8 cellular contexts compared by ENCODE assay signal in genomic region chr17:82668631-82669099, GRCh38. TPM values are rescaled to one million over a fixed set of nuclear protein-coding genes. Genes with fewer than 3 reads are reported as not detected.
DNase-seq lines count a peak whose midpoint lies in the region; ATAC-seq lines count a peak whose summit lies in the region.

No MANE protein-coding gene starts in this region.

- DNase-seq in ELF-1 (ENCODE audit: low read depth, low spot score): peak; percentile 88
- peak; percentile 68 for DNase-seq in MV-4-11 (lab: John Stamatoyannopoulos, UW)
- peak; percentile 73 for DNase-seq in activated CD8-positive, alpha-beta memory T cell treated with anti-CD3 and anti-CD28 coated beads, Interleukin-2, amount 50 U/mL, for 48 hours
- peak; percentile 39 for DNase-seq in fibroblast of the conjunctiva (ENCODE audit: low read depth)
- peak; percentile 31 for DNase-seq in neuronal stem cell (ENCODE audit: low spot score)
- peak; percentile 78 to 81 for DNase-seq in aorta
- DNase-seq in SKM-1 treated with dmso at 0.1 percent for 144 hours (lab: John Stamatoyannopoulos, UW; ENCODE audit: unreplicated experiment): no peak

- peak overlapping the region; percentile 91 for H3K18ac ChIP-seq in neuronal stem cell (ENCODE audit: low read length)

- H2AK5ac ChIP-seq in neuronal stem cell (ENCODE audit: low read depth, low read length): peak overlapping the region; percentile 74

- peak overlapping the region; percentile 35 for H2AFZ ChIP-seq in neuronal stem cell (ENCODE audit: low read length)

- no peak overlapping the region for H3K4me2 ChIP-seq in neuronal stem cell (ENCODE audit: insufficient read depth, low read length, poor library complexity, severe bottlenecking)

- intact Hi-C loops in aorta (cut with DNase I): loop anchor here in 1 of 2 donors (2.0 kb wide), 1 partner anchor 106 kb away; no protein-coding TSS in a partner anchor

- peak overlapping the region; percentile 26 for H2BK15ac ChIP-seq in neuronal stem cell (ENCODE audit: low read length)

- peak overlapping the region; percentile 65 for H4K8ac ChIP-seq in neuronal stem cell (ENCODE audit: low read depth, low read length)

- H2BK5ac ChIP-seq in neuronal stem cell (ENCODE audit: low read length): no peak overlapping the region

- H3K14ac ChIP-seq in neuronal stem cell (ENCODE audit: low read length): peak overlapping the region; percentile 98

- H3K9me3 ChIP-seq in neuronal stem cell (replicated peaks in 1 of 2; ENCODE audit: control insufficient read depth in 2 of 2, insufficient read depth in 1 of 2, low read depth in 1 of 2, low read length in 2 of 2) (no peaks in the 10 kb centered on the region), aorta (ENCODE audit: control insufficient read depth, low read length) (no peaks in the 10 kb centered on the region)

- peaks cover 2% of the 10 kb centered on the region for H3K79me1 ChIP-seq in neuronal stem cell (ENCODE audit: low read depth, low read length)

- WGBS in neuronal stem cell (ENCODE audit: extremely low coverage in 2 of 2, insufficient read length in 2 of 2, insufficient replicate concordance in 1 of 2), 2 donors: no CpG with 5 or more reads among the region's 20 CpGs
- 50 to 51% methylated on average over 20 of the region's 20 CpGs for WGBS in aorta, 2 donors

- no peak overlapping the region for H3K27ac ChIP-seq in neuronal stem cell (replicated peaks; ENCODE audit: low read length)
- H3K27ac ChIP-seq in aorta (ENCODE audit: low read depth in 1 of 2, low read length in 2 of 2): no peak overlapping the region

- H3K9ac ChIP-seq in neuronal stem cell (ENCODE audit: low read depth, low read length, poor library complexity): peak overlapping the region; percentile 70

- no peak overlapping the region for H3K4ac ChIP-seq in neuronal stem cell (ENCODE audit: low read length)

- no peak overlapping the region for H2BK120ac ChIP-seq in neuronal stem cell (ENCODE audit: low read depth, low read length)

- peak overlapping the region; percentile 44 for H3K23ac ChIP-seq in neuronal stem cell (ENCODE audit: low read depth, low read length, poor library complexity)

- H3K4me1 ChIP-seq in neuronal stem cell (ENCODE audit: control insufficient read depth in 2 of 2, insufficient read depth in 1 of 2, low read depth in 1 of 2, low read length in 2 of 2) (peaks cover 8 to 9% of the 10 kb centered on the region in 2 donors), aorta (ENCODE audit: control insufficient read depth in 1 of 2, insufficient read depth in 2 of 2, low read length in 2 of 2) (no peaks in the 10 kb centered on the region)

- peak overlapping the region; percentile 90 for H2BK12ac ChIP-seq in neuronal stem cell (ENCODE audit: low read length)

- peak; percentile 46 for ATAC-seq in aorta (ENCODE audit: low FRiP score)
- no peak for ATAC-seq in GM18870 (IDR thresholded peaks at IDR 0.05; ENCODE audit: unreplicated experiment)

- peak overlapping the region in 1 of 2 donors; percentile 41 for H3K4me3 ChIP-seq in neuronal stem cell (ENCODE audit: low read length in 2 of 2)
- H3K4me3 ChIP-seq in aorta (ENCODE audit: low read length in 2 of 2): no peak overlapping the region

- H3K36me3 ChIP-seq in neuronal stem cell (replicated peaks in 1 of 2; ENCODE audit: control insufficient read depth in 2 of 2, insufficient read depth in 2 of 2, low read length in 2 of 2): no peaks in the 10 kb centered on the region
- H3K36me3 ChIP-seq in aorta (ENCODE audit: control insufficient read depth in 1 of 2, insufficient read depth in 2 of 2, low read length in 1 of 2): no peaks in the 10 kb centered on the region

- no peak overlapping the region for H4K91ac ChIP-seq in neuronal stem cell (ENCODE audit: low read depth, low read length, poor library complexity)

- no peaks in the 10 kb centered on the region for H3K27me3 ChIP-seq in neuronal stem cell (ENCODE audit: control insufficient read depth in 3 of 3, insufficient read depth in 3 of 3, low read depth in 1 of 3, low read length in 3 of 3)
- H3K27me3 ChIP-seq in aorta (ENCODE audit: control insufficient read depth in 1 of 2, insufficient read depth in 2 of 2, low read length in 1 of 2): no peaks in the 10 kb centered on the region

RNA-seq across cellular contexts. Expression of gene WDR45B, which starts 20.4 kb away (rescaled TPM):
- 67.8 TPM for polyA plus RNA-seq in neuronal stem cell (2013, experiment 1 of 2)
- polyA plus RNA-seq in neuronal stem cell (2013, experiment 2 of 2): 69.8 TPM
- total RNA-seq in aorta: 10 to 100 TPM; 60.4 to 75.4 TPM
- 10 to 100 TPM; 34.7 to 54.4 TPM for polyA plus RNA-seq in aorta

RNA-seq across cellular contexts. Expression of gene RAB40B, which starts 29.8 kb away (rescaled TPM):
- polyA plus RNA-seq in neuronal stem cell (2013, experiment 1 of 2): 9.4 TPM
- 10.4 TPM for polyA plus RNA-seq in neuronal stem cell (2013, experiment 2 of 2)
- total RNA-seq in aorta: 10 to 100 TPM in 1 of 2 donors, 1 to 10 TPM in 1; 4.5 to 10.7 TPM
- 10 to 100 TPM; 11.6 to 19.5 TPM for polyA plus RNA-seq in aorta

RNA-seq across cellular contexts. Expression of gene FN3KRP, which starts 47.8 kb away (rescaled TPM):
- 23.3 TPM for polyA plus RNA-seq in neuronal stem cell (2013, experiment 1 of 2)
- 21.8 TPM for polyA plus RNA-seq in neuronal stem cell (2013, experiment 2 of 2)
- 10 to 100 TPM; 18.6 to 26.7 TPM for total RNA-seq in aorta
- polyA plus RNA-seq in aorta: 10 to 100 TPM; 25.3 to 35.2 TPM
